8 cellular contexts compared by ENCODE assay signal in the genomic region with DNA sequence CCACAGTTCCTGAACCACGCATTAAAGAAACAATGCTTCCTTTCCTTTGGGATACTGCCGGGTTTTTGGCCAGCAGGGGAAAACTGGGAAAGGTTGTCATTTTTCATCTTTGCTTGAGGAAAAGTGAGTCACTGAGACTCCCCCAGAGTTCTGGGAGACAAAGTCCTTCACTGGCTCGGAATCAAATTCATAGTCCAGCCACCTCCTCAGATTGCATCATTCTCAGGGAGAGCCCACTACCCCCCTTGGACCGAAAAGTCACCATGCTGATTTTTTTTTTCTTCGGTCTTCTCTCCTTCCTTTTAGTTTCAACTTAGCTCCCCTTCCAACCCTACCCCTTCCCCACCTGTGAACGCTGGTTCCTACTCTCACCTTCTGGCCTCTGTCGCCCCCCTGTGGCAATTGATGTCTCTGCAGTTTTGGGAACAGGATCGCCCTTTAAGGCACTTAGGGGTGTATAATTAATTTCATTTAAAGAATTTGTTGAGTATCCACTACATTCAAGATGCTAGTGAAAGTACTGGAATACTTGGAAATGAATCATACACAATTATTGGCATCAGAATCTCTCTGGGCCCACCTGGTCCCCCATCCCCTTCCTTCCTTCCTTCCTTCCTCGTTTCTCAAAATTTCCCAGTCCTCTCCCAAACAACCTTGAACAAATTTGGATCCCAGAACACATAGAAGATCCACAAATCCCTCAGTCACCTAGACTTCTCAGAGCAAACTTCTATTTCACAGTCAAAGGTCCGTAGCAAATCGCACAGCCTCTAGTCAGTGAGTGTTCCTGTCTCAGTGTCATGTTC. TPM values are rescaled to one million over a fixed set of nuclear protein-coding genes. Genes with fewer than 3 reads are reported as not detected.
DNase-seq lines count a peak whose midpoint lies in the region; ATAC-seq and TF ChIP-seq lines count a peak whose summit lies in the region.

No MANE protein-coding gene starts in this region.

- H3K9me3 Mint-ChIP-seq in activated CD4-positive, alpha-beta T cell treated with anti-CD3 and anti-CD28 coated beads, Interleukin-2, amount 10 ng/mL, durations not matched to agents 7 days and 5 days = no peaks in the 10 kb centered on the region

- DNase-seq in NK-92 treated with Interleukin-12 subunit alpha and Interleukin-12 subunit beta, amount 100 ng/mL, for 24 hours (lab: John Stamatoyannopoulos, UW) = peak; percentile 28
- DNase-seq in NK-92 (lab: John Stamatoyannopoulos, UW; ENCODE audit: unreplicated experiment) (no peak), NCI-H1105 (lab: John Stamatoyannopoulos, UW) (peak; percentile 69), epithelial cell of esophagus (ENCODE audit: low read depth) (peak; percentile 45), occipital lobe (lab: John Stamatoyannopoulos, UW) (peak; percentile 12)
- peak; percentile 57 for DNase-seq in activated CD4-positive, alpha-beta T cell treated with anti-CD3 and anti-CD28 coated beads, Interleukin-2, amount 10 ng/mL, durations not matched to agents 7 days and 5 days

- H3K27ac Mint-ChIP-seq in activated CD4-positive, alpha-beta T cell treated with anti-CD3 and anti-CD28 coated beads, Interleukin-2, amount 10 ng/mL, durations not matched to agents 7 days and 5 days = no peak overlapping the region

- ATAC-seq in HG02973 (IDR thresholded peaks at IDR 0.05; ENCODE audit: unreplicated experiment) (no peak), GM18498 (IDR thresholded peaks at IDR 0.05; ENCODE audit: unreplicated experiment) (no peak)

- H3K4me3 ChIP-seq in epithelial cell of esophagus (ENCODE audit: low read length) = no peak overlapping the region

- POLR2A ChIA-PET in activated CD4-positive, alpha-beta T cell treated with anti-CD3 and anti-CD28 coated beads, Interleukin-2, amount 10 ng/mL, durations not matched to agents 7 days and 5 days (lab: Charles Lee) = no interaction called here

- CTCF ChIA-PET in activated CD4-positive, alpha-beta T cell treated with anti-CD3 and anti-CD28 coated beads, Interleukin-2, amount 10 ng/mL, durations not matched to agents 7 days and 5 days (lab: Charles Lee) = no interaction called here

- H3K4me1 Mint-ChIP-seq in activated CD4-positive, alpha-beta T cell treated with anti-CD3 and anti-CD28 coated beads, Interleukin-2, amount 10 ng/mL, durations not matched to agents 7 days and 5 days = no peaks in the 10 kb centered on the region

- peak; percentile 93 for TF ChIP-seq CTCF in epithelial cell of esophagus (IDR thresholded peaks at IDR 0.05; ENCODE audit: insufficient read depth, low read depth, low read length, missing control alignments)

- H3K27me3 Mint-ChIP-seq in activated CD4-positive, alpha-beta T cell treated with anti-CD3 and anti-CD28 coated beads, Interleukin-2, amount 10 ng/mL, durations not matched to agents 7 days and 5 days = peaks cover 41% of the 10 kb centered on the region

- H3K4me3 Mint-ChIP-seq in activated CD4-positive, alpha-beta T cell treated with anti-CD3 and anti-CD28 coated beads, Interleukin-2, amount 10 ng/mL, durations not matched to agents 7 days and 5 days = no peak overlapping the region

- H3K36me3 Mint-ChIP-seq in activated CD4-positive, alpha-beta T cell treated with anti-CD3 and anti-CD28 coated beads, Interleukin-2, amount 10 ng/mL, durations not matched to agents 7 days and 5 days (ENCODE audit: low read depth) = no peaks in the 10 kb centered on the region

RNA-seq across cellular contexts. Expression of gene ACKR1, which starts 6.9 kb away (rescaled TPM):
- not detected for total RNA-seq in activated CD4-positive, alpha-beta T cell treated with anti-CD3 and anti-CD28 coated beads, Interleukin-2, amount 10 ng/mL, durations not matched to agents 7 days and 5 days
- total RNA-seq in occipital lobe = 0.62 TPM

RNA-seq across cellular contexts. Expression of gene CADM3, which starts 40.1 kb away (rescaled TPM):
- not detected for total RNA-seq in activated CD4-positive, alpha-beta T cell treated with anti-CD3 and anti-CD28 coated beads, Interleukin-2, amount 10 ng/mL, durations not matched to agents 7 days and 5 days
- 112 TPM for total RNA-seq in occipital lobe

Comparison
In these comparisons a context has a peak if more than half of its experiments do, and no peak if none do; other contexts are left out.
1. RNA of gene CADM3, which starts 40.1 kb away (total RNA-seq): 112 TPM in occipital lobe (single experiment); not detected in activated CD4-positive, alpha-beta T cell treated with anti-CD3 and anti-CD28 coated beads, Interleukin-2, amount 10 ng/mL, durations not matched to agents 7 days and 5 days; every median in the first group is over 100 times any median in the second.